19 cellular contexts compared by ENCODE assay signal in the genomic region with DNA sequence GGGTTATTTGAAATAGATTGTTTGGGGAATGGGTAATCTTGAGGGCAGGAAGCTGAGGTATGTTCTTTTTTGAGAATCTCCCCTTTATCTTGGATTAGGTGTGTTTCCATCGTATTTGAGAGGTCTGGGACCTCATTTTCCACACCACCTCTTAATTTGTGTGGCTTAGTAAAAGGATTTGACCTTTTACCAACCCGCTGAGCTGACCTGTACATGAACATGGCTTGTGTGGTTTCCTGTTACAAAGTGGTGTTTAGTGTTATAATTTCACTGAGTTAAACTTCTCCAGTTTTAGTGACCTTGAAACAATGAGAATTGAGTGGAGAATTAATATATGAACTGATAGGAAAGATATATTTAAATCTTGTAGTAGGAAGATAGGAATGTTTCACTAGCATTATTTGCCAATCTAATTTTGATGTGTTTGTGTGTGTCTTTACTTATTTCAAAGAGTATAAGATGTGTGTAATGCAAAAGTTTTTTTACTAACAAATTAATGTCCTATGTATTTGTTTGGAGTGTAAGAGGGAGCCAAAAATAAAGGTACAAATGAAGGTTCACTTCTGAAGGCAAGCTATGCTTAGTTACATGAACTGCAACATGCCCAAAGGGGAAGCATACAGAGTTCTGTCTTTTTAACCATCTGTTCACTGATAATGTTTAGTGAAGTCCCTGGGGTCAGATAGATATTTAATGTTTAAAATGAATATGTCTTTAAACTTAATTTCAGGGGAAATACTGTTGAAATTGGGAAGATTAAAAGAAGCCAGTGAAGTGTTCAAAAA. TPM values are rescaled to one million over a fixed set of nuclear protein-coding genes. Genes with fewer than 3 reads are reported as not detected.
A peak's percentile ranks its signal among the peaks of the same experiment; 100 is the strongest.
DNase-seq lines count a peak whose midpoint lies in the region; ATAC-seq, FAIRE-seq and TF ChIP-seq lines count a peak whose summit lies in the region.
"Had no signal": no experiment of that assay in that cellular context is flagged by ENCODE, and none has a peak within 500 bp of the region (broad histone marks: within the 10 kb centered on the region; RNA-seq: fewer than 3 reads in every experiment).

No MANE protein-coding gene starts in this region.

- FAIRE-seq in GM18507 (lab: Jason Lieb, UNC), result peak; percentile 45
- FAIRE-seq: K562 had no signal

- H3K36me3 Mint-ChIP-seq in CD14-positive monocyte, result peaks cover 29 to 37% of the 10 kb centered on the region in 2 donors
- H3K36me3 Mint-ChIP-seq in activated T-helper 2 cell treated with anti-CD3 and anti-CD28 coated beads, Interferon-gamma antibody, Interleukin-2, Interleukin-4, amounts not matched to agents 10 μg/mL and 5 μg/mL and 100 μg/mL, durations not matched to agents 14 hours and 24 hours and 36 hours (ENCODE audit: low read depth), result peaks cover 50% of the 10 kb centered on the region
- peaks cover 15% of the 10 kb centered on the region for H3K36me3 Mint-ChIP-seq in memory B cell

- H3K27ac Mint-ChIP-seq in CD14-positive monocyte (peak overlapping the region in 6 of 7 donors; percentile 4 to 87 (median 34)), memory B cell (peak overlapping the region; percentile 9)
- H3K27ac Mint-ChIP-seq in activated T-helper 2 cell treated with anti-CD3 and anti-CD28 coated beads, Interferon-gamma antibody, Interleukin-2, Interleukin-4, amounts not matched to agents 10 μg/mL and 5 μg/mL and 100 μg/mL, durations not matched to agents 14 hours and 24 hours and 36 hours, result peak overlapping the region; percentile 61

- H3K4me3 Mint-ChIP-seq in CD14-positive monocyte, result peak overlapping the region in 1 of 2 donors; percentile 68
- no peak overlapping the region for H3K4me3 Mint-ChIP-seq in activated T-helper 2 cell treated with anti-CD3 and anti-CD28 coated beads, Interferon-gamma antibody, Interleukin-2, Interleukin-4, amounts not matched to agents 10 μg/mL and 5 μg/mL and 100 μg/mL, durations not matched to agents 14 hours and 24 hours and 36 hours (ENCODE audit: low read depth)
- H3K4me3 Mint-ChIP-seq in memory B cell, result no peak overlapping the region
- H3K4me3 Mint-ChIP-seq: naive B cell had no signal

- ATAC-seq in memory B cell (ENCODE audit: low read depth), result no peak
- ATAC-seq in HG03469 (IDR thresholded peaks at IDR 0.05; ENCODE audit: unreplicated experiment), result no peak
- ATAC-seq: K562, left lung had no signal

- DNase-seq in CD14-positive monocyte (ENCODE audit: low spot score) (no peak), GM18507 (ENCODE audit: extremely low spot score, insufficient read length, low read depth) (no peak), memory B cell (ENCODE audit: low spot score in 2 of 2) (no peak), NK-92 (lab: John Stamatoyannopoulos, UW; ENCODE audit: unreplicated experiment) (no peak), NCI-H526 treated with DMSO at 0.1 percent for 48 hours (lab: John Stamatoyannopoulos, UW) (no peak), NCI-H1436 (lab: John Stamatoyannopoulos, UW) (no peak)
- no peak for DNase-seq in activated T-helper 2 cell treated with anti-CD3 and anti-CD28 coated beads, Interferon-gamma antibody, Interleukin-2, Interleukin-4, amounts not matched to agents 10 μg/mL and 5 μg/mL and 100 μg/mL, durations not matched to agents 14 hours and 24 hours and 36 hours (ENCODE audit: low spot score)
- DNase-seq: activated CD4-positive, alpha-beta T cell treated with anti-CD3 and anti-CD28 coated beads for 48 hours; activated T-cell treated with anti-CD3 and anti-CD28 coated beads, Interleukin-2, amount 50 U/mL, for 48 hours; AML-193; DMS 273 treated with DMSO at 0.1 percent for 48 hours; left lung; naive B cell; NCI-H146; NCI-H345; SHP77; substantia nigra had no signal

- TF ChIP-seq CTCF in CD14-positive monocyte (IDR thresholded peaks at IDR 0.05), result no peak

- H3K27me3 Mint-ChIP-seq in CD14-positive monocyte (ENCODE audit: low read depth in 3 of 3), result no peaks in the 10 kb centered on the region
- H3K27me3 Mint-ChIP-seq in activated T-helper 2 cell treated with anti-CD3 and anti-CD28 coated beads, Interferon-gamma antibody, Interleukin-2, Interleukin-4, amounts not matched to agents 10 μg/mL and 5 μg/mL and 100 μg/mL, durations not matched to agents 14 hours and 24 hours and 36 hours (ENCODE audit: low read depth), result no peaks in the 10 kb centered on the region
- no peaks in the 10 kb centered on the region for H3K27me3 Mint-ChIP-seq in memory B cell
- H3K27me3 Mint-ChIP-seq: naive B cell had no signal

- H3K4me1 Mint-ChIP-seq in CD14-positive monocyte (peaks cover 40% of the 10 kb centered on the region), memory B cell (no peaks in the 10 kb centered on the region)
- H3K4me1 Mint-ChIP-seq in activated T-helper 2 cell treated with anti-CD3 and anti-CD28 coated beads, Interferon-gamma antibody, Interleukin-2, Interleukin-4, amounts not matched to agents 10 μg/mL and 5 μg/mL and 100 μg/mL, durations not matched to agents 14 hours and 24 hours and 36 hours (ENCODE audit: low read depth), result peaks cover 19% of the 10 kb centered on the region

- intact Hi-C loops in CD14-positive monocyte (cut with micrococcal nuclease), result no loop called here
- intact Hi-C loops in activated T-helper 2 cell treated with anti-CD3 and anti-CD28 coated beads, Interferon-gamma antibody, Interleukin-2, Interleukin-4, amounts not matched to agents 10 μg/mL and 5 μg/mL and 100 μg/mL, durations not matched to agents 14 hours and 24 hours and 36 hours (cut with micrococcal nuclease), result no loop called here

- H3K9me3 Mint-ChIP-seq in CD14-positive monocyte (no peaks in the 10 kb centered on the region), memory B cell (no peaks in the 10 kb centered on the region)
- no peaks in the 10 kb centered on the region for H3K9me3 Mint-ChIP-seq in activated T-helper 2 cell treated with anti-CD3 and anti-CD28 coated beads, Interferon-gamma antibody, Interleukin-2, Interleukin-4, amounts not matched to agents 10 μg/mL and 5 μg/mL and 100 μg/mL, durations not matched to agents 14 hours and 24 hours and 36 hours
- H3K9me3 Mint-ChIP-seq: naive B cell had no signal

RNA-seq across cellular contexts. Expression of a gene that starts 17.1 kb away (rescaled TPM):
- polyA plus RNA-seq in CD14-positive monocyte, result 1 to 10 TPM; 3.8 to 5.9 TPM
- total RNA-seq in activated T-helper 2 cell treated with anti-CD3 and anti-CD28 coated beads, Interferon-gamma antibody, Interleukin-2, Interleukin-4, amounts not matched to agents 10 μg/mL and 5 μg/mL and 100 μg/mL, durations not matched to agents 14 hours and 24 hours and 36 hours, result 27.9 and 28.5 TPM in 2 replicates

Comparison
In these comparisons a context has a peak if more than half of its experiments do, and no peak if none do; other contexts are left out.
1. H3K27ac Mint-ChIP-seq: peak in every context shown above with its lines; median percentile 61 in activated T-helper 2 cell treated with anti-CD3 and anti-CD28 coated beads, Interferon-gamma antibody, Interleukin-2, Interleukin-4, amounts not matched to agents 10 μg/mL and 5 μg/mL and 100 μg/mL, durations not matched to agents 14 hours and 24 hours and 36 hours; 34 in CD14-positive monocyte; 9 in memory B cell.